ENCODE assay signal across 16 cellular contexts in the genomic region with DNA sequence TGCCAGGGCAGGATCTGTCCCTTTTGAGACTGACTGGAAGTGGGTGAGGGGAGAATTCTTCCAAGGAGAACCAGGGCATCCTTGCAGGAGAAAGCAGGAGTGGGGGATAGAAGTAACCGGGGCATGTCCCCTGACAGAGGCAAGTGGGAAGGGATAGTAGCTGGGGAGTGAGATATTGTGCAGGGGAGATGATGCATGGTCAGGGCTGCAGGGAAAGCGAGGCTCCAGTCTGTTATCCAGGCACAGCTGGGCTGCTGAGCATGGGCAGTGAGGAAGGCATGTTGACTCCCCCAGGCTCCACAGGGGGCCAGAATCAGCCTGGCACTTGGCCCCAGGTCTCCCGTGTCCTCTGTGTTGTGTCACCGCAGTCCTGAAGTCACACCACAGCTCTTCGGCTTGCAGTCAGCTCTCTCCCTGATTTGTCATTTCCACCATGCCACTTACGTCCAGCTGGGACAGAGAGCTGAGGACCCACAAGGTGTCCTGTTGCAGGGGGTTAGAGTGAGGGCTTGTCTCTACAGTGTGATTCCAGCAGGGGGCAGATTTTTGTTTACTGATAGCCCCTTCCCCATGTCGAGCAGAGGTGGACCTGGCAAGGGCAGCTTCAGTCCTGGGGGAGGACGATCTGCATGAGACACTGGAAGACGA. TPM values are rescaled to one million over a fixed set of nuclear protein-coding genes. Genes with fewer than 3 reads are reported as not detected.
DNase-seq lines count a peak whose midpoint lies in the region; ATAC-seq and TF ChIP-seq lines count a peak whose summit lies in the region.
"Had no signal": no experiment of that assay in that cellular context is flagged by ENCODE, and none has a peak within 500 bp of the region (broad histone marks: within the 10 kb centered on the region; RNA-seq: fewer than 3 reads in every experiment).

No MANE protein-coding gene starts in this region.

- no peak for ATAC-seq in HG02938 (IDR thresholded peaks at IDR 0.05; ENCODE audit: unreplicated experiment)
- ATAC-seq: activated CD8-positive, alpha-beta memory T cell treated with anti-CD3 and anti-CD28 coated beads, Interleukin-2, amount 10 ng/mL, durations not matched to agents 7 days and 5 days; lower lobe of right lung had no signal

- no peak overlapping the region for H3K4me3 Mint-ChIP-seq in endodermal cell
- H3K4me3 Mint-ChIP-seq: activated CD8-positive, alpha-beta memory T cell treated with anti-CD3 and anti-CD28 coated beads, Interleukin-2, amount 10 ng/mL, durations not matched to agents 7 days and 5 days; dendritic cell treated with granulocyte-macrophage colony-stimulating factor and Interleukin-4, amounts not matched to agents 40 ng/mL and 50 ng/mL, for 4 days had no signal

- H3K4me1 ChIP-seq in endodermal cell (ENCODE audit: control insufficient read depth, insufficient read depth, low read length) = no peaks in the 10 kb centered on the region

- peaks cover 15% of the 10 kb centered on the region for H3K9me3 Mint-ChIP-seq in endodermal cell
- H3K9me3 Mint-ChIP-seq: dendritic cell treated with granulocyte-macrophage colony-stimulating factor and Interleukin-4, amounts not matched to agents 40 ng/mL and 50 ng/mL, for 4 days had no signal

- H3K27me3 Mint-ChIP-seq in endodermal cell (ENCODE audit: insufficient read depth) = no peaks in the 10 kb centered on the region

- WGBS in endodermal cell (ENCODE audit: insufficient coverage in 1 of 2, insufficient read length in 1 of 2), 2 experiments = 80 to 89% methylated on average over 4 to 9 of the region's 9 CpGs

- H3K4me3 ChIP-seq in AG09309 (ENCODE audit: control insufficient read depth, low read depth, low read length) (no peak overlapping the region), endodermal cell (ENCODE audit: low read length) (no peak overlapping the region)
- H3K4me3 ChIP-seq: lower lobe of right lung, ovary had no signal

- H3K4me1 Mint-ChIP-seq in endodermal cell = peaks cover 21% of the 10 kb centered on the region

- H3K36me3 ChIP-seq in endodermal cell (ENCODE audit: control insufficient read depth, insufficient read depth, low read length) = peaks cover 41% of the 10 kb centered on the region
- H3K36me3 ChIP-seq: ovary had no signal

- DNase-seq in AG09309 (ENCODE audit: low read depth) = no peak
- peak; percentile 85 for DNase-seq in endodermal cell
- DNase-seq in C1 segment of cervical spinal cord (lab: John Stamatoyannopoulos, UW) = no peak
- DNase-seq in Kasumi-1 (lab: John Stamatoyannopoulos, UW) = no peak
- DNase-seq in COLO829 (ENCODE audit: low spot score) = no peak
- DNase-seq: activated CD8-positive, alpha-beta memory T cell treated with anti-CD3 and anti-CD28 coated beads, Interleukin-2, amount 10 ng/mL, durations not matched to agents 7 days and 5 days; activated naive CD4-positive, alpha-beta T cell treated with anti-CD3 and anti-CD28 coated beads, Interleukin-2, amount 50 U/mL, for 16 hours; DMS153; lower lobe of right lung; NCI-H446 treated with DMSO at 0.1 percent for 48 hours; stimulated activated CD4-positive, alpha-beta T cell treated with anti-CD3 and anti-CD28 coated beads, Interleukin-2, amount 100 ng/mL, for 24 hours had no signal

- TF ChIP-seq CTCF in AG09309 (IDR thresholded peaks at IDR 0.05; ENCODE audit: control insufficient read depth, insufficient read depth, low read depth, low read length, missing control alignments) (peak; percentile 16), LNCAP (IDR thresholded peaks at IDR 0.05) (0 out of 2 replicates have a peak, but pooled peaks have one; percentile 16), endodermal cell (conservative IDR thresholded peaks at IDR 0.05) (peak; percentile 74)

- peaks cover 15% of the 10 kb centered on the region for H3K9me3 ChIP-seq in endodermal cell (ENCODE audit: control insufficient read depth, low read length)
- H3K9me3 ChIP-seq: ovary had no signal

- peak overlapping the region; percentile 6 for H3K27ac Mint-ChIP-seq in endodermal cell
- H3K27ac Mint-ChIP-seq: activated CD8-positive, alpha-beta memory T cell treated with anti-CD3 and anti-CD28 coated beads, Interleukin-2, amount 10 ng/mL, durations not matched to agents 7 days and 5 days; dendritic cell treated with granulocyte-macrophage colony-stimulating factor and Interleukin-4, amounts not matched to agents 40 ng/mL and 50 ng/mL, for 4 days had no signal

- H3K27ac ChIP-seq in endodermal cell (ENCODE audit: low read depth, low read length) = no peak overlapping the region
- H3K27ac ChIP-seq in layer of hippocampus (ENCODE audit: low read depth, low read length) = peak overlapping the region; percentile 10
- H3K27ac ChIP-seq: lower lobe of right lung, ovary had no signal

- no peak overlapping the region for H3K9ac ChIP-seq in endodermal cell (ENCODE audit: extremely low read depth, low read length, poor library complexity, severe bottlenecking)

- H3K27me3 ChIP-seq in endodermal cell (ENCODE audit: control insufficient read depth, insufficient read depth, low read length, poor library complexity, severe bottlenecking) (no peaks in the 10 kb centered on the region), layer of hippocampus (ENCODE audit: control insufficient read depth, insufficient read depth, low read length) (no peaks in the 10 kb centered on the region)
- H3K27me3 ChIP-seq: ovary had no signal

- H3K36me3 Mint-ChIP-seq in endodermal cell (ENCODE audit: low read depth) = peaks cover 45% of the 10 kb centered on the region

RNA-seq across cellular contexts. Expression of a gene that starts 40.9 kb away (rescaled TPM):
- total RNA-seq in endodermal cell = 10 to 100 TPM; 37.7 to 42.8 TPM
- 28.5 TPM for polyA plus RNA-seq in endodermal cell (2013, experiment 1 of 2)
- polyA plus RNA-seq in endodermal cell (2013, experiment 2 of 2) = 25.0 TPM

RNA-seq across cellular contexts. Expression of a gene that starts 56.7 kb away (rescaled TPM):
- total RNA-seq in endodermal cell = 10 to 100 TPM; 33.3 to 53.4 TPM
- 29.3 TPM for polyA plus RNA-seq in endodermal cell (2013, experiment 1 of 2)
- polyA plus RNA-seq in endodermal cell (2013, experiment 2 of 2) = 25.5 TPM

Comparison
In these comparisons a context has a peak if more than half of its experiments do, and no peak if none do; other contexts are left out.
1. CTCF ChIP-seq: peak in every context shown above with its lines; median percentile 74 in endodermal cell; 16 in AG09309; 16 in LNCAP.